In the genomic region with DNA sequence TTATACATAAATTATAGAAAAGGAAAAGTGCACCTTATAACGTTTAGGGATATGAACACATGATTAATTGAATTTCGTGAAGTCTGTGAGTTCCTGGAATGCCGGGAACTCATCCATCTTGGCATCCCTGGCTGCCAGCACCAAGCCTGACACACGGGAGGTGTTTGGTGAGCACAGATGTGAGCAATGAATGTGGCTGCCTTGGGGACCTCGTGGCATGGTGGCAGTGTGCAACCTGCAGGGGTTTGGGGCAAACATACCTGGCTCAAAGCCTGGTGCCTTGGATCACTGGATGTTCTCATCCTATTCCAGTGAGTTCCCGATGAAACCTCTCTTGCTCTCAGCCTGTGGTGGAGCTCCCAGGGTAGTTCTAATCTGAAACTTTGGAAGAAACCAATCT, we compare ENCODE assay signal across 18 cellular contexts. TPM values are rescaled to one million over a fixed set of nuclear protein-coding genes. Genes with fewer than 3 reads are reported as not detected.
A peak's percentile ranks its signal among the peaks of the same experiment; 100 is the strongest.
DNase-seq lines count a peak whose midpoint lies in the region; TF ChIP-seq lines count a peak whose summit lies in the region.
"Had no signal": no experiment of that assay in that cellular context is flagged by ENCODE, and none has a peak within 500 bp of the region (broad histone marks: within the 10 kb centered on the region; RNA-seq: fewer than 3 reads in every experiment).

No MANE protein-coding gene starts in this region.

- TF ChIP-seq CTCF in HEK293 (tag by site-specific recombination; IDR thresholded peaks at IDR 0.05) (no peak), RWPE1 (conservative IDR thresholded peaks at IDR 0.05; ENCODE audit: low read depth) (no peak), fibroblast of the aortic adventitia (IDR thresholded peaks at IDR 0.05; ENCODE audit: insufficient read depth, low read length) (no peak)

- H3K4me3 ChIP-seq in HEK293 (ENCODE audit: low read depth, low read length) (no peak overlapping the region), fibroblast of the aortic adventitia (ENCODE audit: low read depth, low read length) (no peak overlapping the region)
- H3K4me3 ChIP-seq: BLaER1 treated with 17β-estradiol and CSF1 and Interleukin-3, amounts not matched to agents 10 nM and 100 nM had no signal

- no peak overlapping the region for H3K27ac ChIP-seq in HEK293 (ENCODE audit: extremely low read depth, low read depth, low read length)
- H3K27ac ChIP-seq in RWPE1 = peak overlapping the region; percentile 36
- H3K27ac ChIP-seq: BLaER1 treated with 17β-estradiol and CSF1 and Interleukin-3, amounts not matched to agents 10 nM and 100 nM had no signal

- H3K36me3 ChIP-seq in HEK293 (ENCODE audit: control insufficient read depth in 2 of 2, insufficient read depth in 1 of 2, low read length in 2 of 2) = no peaks in the 10 kb centered on the region
- H3K36me3 ChIP-seq: BLaER1 treated with 17β-estradiol and CSF1 and Interleukin-3, amounts not matched to agents 10 nM and 100 nM had no signal

- H3K9me3 ChIP-seq in HEK293 (ENCODE audit: control insufficient read depth, insufficient read depth, low read depth, low read length) = no peaks in the 10 kb centered on the region
- H3K9me3 ChIP-seq: BLaER1 treated with 17β-estradiol and CSF1 and Interleukin-3, amounts not matched to agents 10 nM and 100 nM had no signal

- POLR2A ChIA-PET in HEK293 (lab: Yijun Ruan, JAX) = no interaction called here
- POLR2A ChIA-PET in RWPE1 (lab: Yijun Ruan, JAX; ENCODE audit: low non-redundant PET) = no interaction called here

- CTCF ChIA-PET in HEK293 (lab: Yijun Ruan, JAX) (no interaction called here), RWPE1 (lab: Yijun Ruan, JAX) (no interaction called here)

- no peak for DNase-seq in RWPE1 (ENCODE audit: low spot score)
- peak; percentile 30 for DNase-seq in fibroblast of the aortic adventitia (ENCODE audit: low read depth)
- DNase-seq in COLO829 (ENCODE audit: low spot score) = no peak
- no peak for DNase-seq in NCI-H526 treated with DMSO at 0.1 percent for 48 hours (lab: John Stamatoyannopoulos, UW)
- no peak for DNase-seq in activated CD4-positive, alpha-beta T cell treated with anti-CD3 and anti-CD28 coated beads for 48 hours
- no peak for DNase-seq in NCI-H2029 (lab: John Stamatoyannopoulos, UW)
- DNase-seq: COR-L47, DMS79, Karpas-422, NCI-H1417, NCI-H2029 treated with DMSO at 0.1 percent for 48 hours, NCI-H510A treated with DMSO at 0.1 percent for 48 hours, OCI-M1, T-helper 1 cell had no signal

- 0 out of 2 replicates have a peak, but pooled peaks cover 2% of the 10 kb centered on the region for H3K4me1 ChIP-seq in HEK293 (ENCODE audit: control insufficient read depth, insufficient read depth, low read length)

TF ChIP-seq in HEK293, 187 proteins besides CTCF, POLR2A, EP300 and RAD21:
- TF ChIP-seq, protein P1, sequence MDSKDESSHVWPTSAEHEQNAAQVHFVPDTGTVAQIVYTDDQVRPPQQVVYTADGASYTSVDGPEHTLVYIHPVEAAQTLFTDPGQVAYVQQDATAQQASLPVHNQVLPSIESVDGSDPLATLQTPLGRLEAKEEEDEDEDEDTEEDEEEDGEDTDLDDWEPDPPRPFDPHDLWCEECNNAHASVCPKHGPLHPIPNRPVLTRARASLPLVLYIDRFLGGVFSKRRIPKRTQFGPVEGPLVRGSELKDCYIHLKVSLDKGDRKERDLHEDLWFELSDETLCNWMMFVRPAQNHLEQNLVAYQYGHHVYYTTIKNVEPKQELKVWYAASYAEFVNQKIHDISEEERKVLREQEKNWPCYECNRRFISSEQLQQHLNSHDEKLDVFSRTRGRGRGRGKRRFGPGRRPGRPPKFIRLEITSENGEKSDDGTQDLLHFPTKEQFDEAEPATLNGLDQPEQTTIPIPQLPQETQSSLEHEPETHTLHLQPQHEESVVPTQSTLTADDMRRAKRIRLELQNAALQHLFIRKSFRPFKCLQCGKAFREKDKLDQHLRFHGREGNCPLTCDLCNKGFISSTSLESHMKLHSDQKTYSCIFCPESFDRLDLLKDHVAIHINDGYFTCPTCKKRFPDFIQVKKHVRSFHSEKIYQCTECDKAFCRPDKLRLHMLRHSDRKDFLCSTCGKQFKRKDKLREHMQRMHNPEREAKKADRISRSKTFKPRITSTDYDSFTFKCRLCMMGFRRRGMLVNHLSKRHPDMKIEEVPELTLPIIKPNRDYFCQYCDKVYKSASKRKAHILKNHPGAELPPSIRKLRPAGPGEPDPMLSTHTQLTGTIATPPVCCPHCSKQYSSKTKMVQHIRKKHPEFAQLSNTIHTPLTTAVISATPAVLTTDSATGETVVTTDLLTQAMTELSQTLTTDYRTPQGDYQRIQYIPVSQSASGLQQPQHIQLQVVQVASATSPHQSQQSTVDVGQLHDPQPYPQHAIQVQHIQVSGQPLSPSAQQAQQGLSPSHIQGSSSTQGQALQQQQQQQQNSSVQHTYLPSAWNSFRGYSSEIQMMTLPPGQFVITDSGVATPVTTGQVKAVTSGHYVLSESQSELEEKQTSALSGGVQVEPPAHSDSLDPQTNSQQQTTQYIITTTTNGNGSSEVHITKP (tag by site-specific recombination; IDR thresholded peaks at IDR 0.05) = peak; percentile 43; the same call in 1 of the 2 replicates
- no peak for TF ChIP-seq ZNF302 (tag by site-specific recombination; IDR thresholded peaks at IDR 0.05; ENCODE audit: low read depth)
- no peak for TF ChIP-seq YY1 (tag by site-specific recombination; IDR thresholded peaks at IDR 0.05)
- no peak for TF ChIP-seq ZNF138 (tag by site-specific recombination; IDR thresholded peaks at IDR 0.05; ENCODE audit: borderline replicate concordance)
- no peak for TF ChIP-seq ZNF830 (tag by site-specific recombination; IDR thresholded peaks at IDR 0.05; ENCODE audit: low read depth)

RNA-seq across cellular contexts. Expression of a gene that starts 10.4 kb away (rescaled TPM):
- total RNA-seq in fibroblast of the aortic adventitia (ENCODE audit: low replicate concordance) = 177 and 215 TPM in 2 replicates

RNA-seq across cellular contexts. Expression of a gene that starts 19.1 kb away (rescaled TPM):
- not detected in 2 replicates for total RNA-seq in fibroblast of the aortic adventitia (ENCODE audit: low replicate concordance)
- total RNA-seq: H4, SK-MEL-5 had no signal

RNA-seq across cellular contexts. Expression of a gene that starts 48.0 kb away (rescaled TPM):
- total RNA-seq in fibroblast of the aortic adventitia (ENCODE audit: low replicate concordance) = 12.6 and 14.7 TPM in 2 replicates

RNA-seq across cellular contexts. Expression of a gene that starts 48.1 kb away (rescaled TPM):
- 0.99 and 5.1 TPM in 2 replicates for total RNA-seq in fibroblast of the aortic adventitia (ENCODE audit: low replicate concordance)
